In genomic region chr3:81764665-81765064, GRCh38 we compare ENCODE assay signal across 2 cellular contexts.
TF ChIP-seq lines count a peak whose summit lies in the region.

No MANE protein-coding gene starts in this region.

TF ChIP-seq in HepG2, 621 proteins besides CTCF, POLR2A, EP300 and RAD21 (continued from another document):
- TF ChIP-seq CEBPZ (IDR thresholded peaks at IDR 0.05; ENCODE audit: low read length): no peak

TF ChIP-seq in SK-N-SH treated with all-trans-retinoic acid at 6 μM for 48 hours, 23 proteins besides CTCF, POLR2A, EP300 and RAD21 (continued from another document):
- no peak for TF ChIP-seq ZNF565 (CRISPR knock-in tag; conservative IDR thresholded peaks at IDR 0.05; ENCODE audit: low read depth)
- TF ChIP-seq ZC3H10 (CRISPR knock-in tag; IDR thresholded peaks at IDR 0.05): no peak
- TF ChIP-seq POU6F1 (CRISPR knock-in tag; IDR thresholded peaks at IDR 0.05; ENCODE audit: borderline replicate concordance, low read depth): no peak
- no peak for TF ChIP-seq OSR1 (CRISPR knock-in tag; IDR thresholded peaks at IDR 0.05)
- no peak for TF ChIP-seq ZNF70 (CRISPR knock-in tag; IDR thresholded peaks at IDR 0.05)
- TF ChIP-seq PATZ1 (CRISPR knock-in tag; IDR thresholded peaks at IDR 0.05; ENCODE audit: borderline replicate concordance): no peak
- TF ChIP-seq ZNF8 (CRISPR knock-in tag; IDR thresholded peaks at IDR 0.05): no peak
- TF ChIP-seq ZFP30 (CRISPR knock-in tag; IDR thresholded peaks at IDR 0.05): no peak
- no peak for TF ChIP-seq SNAI2 (CRISPR knock-in tag; IDR thresholded peaks at IDR 0.05)
